ENCODE assay signal across 8 cellular contexts in genomic region chr14:88013750-88014349, GRCh38. TPM values are rescaled to one million over a fixed set of nuclear protein-coding genes. Genes with fewer than 3 reads are reported as not detected.
DNase-seq lines count a peak whose midpoint lies in the region; ATAC-seq and TF ChIP-seq lines count a peak whose summit lies in the region.

No MANE protein-coding gene starts in this region.

- H3K79me2 ChIP-seq in ACC112 (ENCODE audit: control insufficient read depth, insufficient read depth, low read length, unreplicated experiment) (no peaks in the 10 kb centered on the region), MM.1S (ENCODE audit: low read length) (no peaks in the 10 kb centered on the region), mammary epithelial cell (ENCODE audit: insufficient read depth, low read length) (no peaks in the 10 kb centered on the region)

- H3K9ac ChIP-seq in MM.1S (ENCODE audit: low read length) (no peak overlapping the region), mammary epithelial cell (ENCODE audit: insufficient read depth, low read length) (no peak overlapping the region)

- CTCF ChIA-PET in mammary epithelial cell (lab: Charles Lee; ENCODE audit: low non-redundant PET) = interaction anchor here (0.5 kb wide), 1 partner anchor 143 kb away, joined by 5 read pairs; no protein-coding TSS in a partner anchor

- H3K27me3 ChIP-seq in ACC112 (ENCODE audit: insufficient read depth, low read length) (0 out of 2 replicates have a peak, but pooled peaks cover 6% of the 10 kb centered on the region), MM.1S (replicated peaks; ENCODE audit: insufficient read depth, low read length) (no peaks in the 10 kb centered on the region), mammary epithelial cell (ENCODE audit: insufficient read depth, low read length) (no peaks in the 10 kb centered on the region)

- H3K4me1 ChIP-seq in ACC112 (ENCODE audit: control insufficient read depth, insufficient read depth, low read length, unreplicated experiment) = peaks cover 3% of the 10 kb centered on the region
- no peaks in the 10 kb centered on the region for H3K4me1 ChIP-seq in MM.1S (ENCODE audit: low read length)
- H3K4me1 ChIP-seq in mammary epithelial cell (ENCODE audit: insufficient read depth, low read length) = no peaks in the 10 kb centered on the region

- H3K4me2 ChIP-seq in MM.1S (ENCODE audit: low read depth, low read length) = no peak overlapping the region
- H3K4me2 ChIP-seq in mammary epithelial cell (ENCODE audit: insufficient read depth, low read depth, low read length) = no peak overlapping the region

- H4K20me1 ChIP-seq in MM.1S (ENCODE audit: insufficient read depth, low read length) (no peaks in the 10 kb centered on the region), mammary epithelial cell (ENCODE audit: insufficient read depth, low read length) (no peaks in the 10 kb centered on the region)

- H3K9me3 ChIP-seq in MM.1S (replicated peaks; ENCODE audit: insufficient read depth, low read length) (no peaks in the 10 kb centered on the region), mammary epithelial cell (replicated peaks; ENCODE audit: insufficient read depth, low read length) (no peaks in the 10 kb centered on the region)

- H2AFZ ChIP-seq in ACC112 (ENCODE audit: low read length, unreplicated experiment) = peak overlapping the region; percentile 7
- H2AFZ ChIP-seq in MM.1S (ENCODE audit: low read length) = no peak overlapping the region
- no peak overlapping the region for H2AFZ ChIP-seq in mammary epithelial cell (ENCODE audit: low read depth, low read length)

- 7% methylated on average over 7 of the region's 7 CpGs for WGBS in mammary epithelial cell (ENCODE audit: low coverage, missing lambda C conversion rate)

- BruUV-seq in mammary epithelial cell (replicated peaks; lab: Mats Ljungman, UMichigan) = no TSS peak

- dilution Hi-C loops in mammary epithelial cell (cut with HindIII; ENCODE audit: low sequenced_read_pairs) = no loop called here

- DNase-seq in MM.1S (peak; percentile 11), RPMI8226 (peak; percentile 46), mammary epithelial cell (peak; percentile 44), islet precursor cell (peak; percentile 83)
- peak; percentile 41 for DNase-seq in stimulated activated CD4-positive, alpha-beta T cell treated with anti-CD3 and anti-CD28 coated beads, Interleukin-15, amount 100 ng/mL, for 24 hours

- in situ Hi-C loops in mammary epithelial cell (cut with MboI; ENCODE audit: low sequenced_read_pairs in 2 of 2) = no loop called here

- TF ChIP-seq CTCF in GM12874 (IDR thresholded peaks at IDR 0.05; ENCODE audit: insufficient read depth, low read depth, low read length) (peak; percentile 92), MM.1S (IDR thresholded peaks at IDR 0.05; ENCODE audit: low read length) (peak; percentile 52), mammary epithelial cell (conservative IDR thresholded peaks at IDR 0.05 in 1 of 2, IDR thresholded peaks at IDR 0.05 in 1 of 2; ENCODE audit: extremely low read depth in 1 of 2, insufficient read depth in 1 of 2, low read depth in 1 of 2, low read length in 2 of 2) (peak; percentile 85 to 88)

- no peaks in the 10 kb centered on the region for H3F3A ChIP-seq in MM.1S (ENCODE audit: insufficient read depth, low read length)

- H3K9me2 ChIP-seq in MM.1S (replicated peaks; ENCODE audit: insufficient read depth, low read length) = no peaks in the 10 kb centered on the region

- no peak overlapping the region for H3K4me3 ChIP-seq in ACC112 (ENCODE audit: low read depth, low read length)
- no peak overlapping the region for H3K4me3 ChIP-seq in MM.1S (ENCODE audit: low read length)
- no peak overlapping the region for H3K4me3 ChIP-seq in mammary epithelial cell (replicated peaks in 1 of 3; ENCODE audit: insufficient read depth in 1 of 3, low read depth in 2 of 3, low read length in 3 of 3)

- H3K27ac ChIP-seq in ACC112 (ENCODE audit: low read depth, low read length) (no peak overlapping the region), MM.1S (ENCODE audit: low read length) (no peak overlapping the region), mammary epithelial cell (ENCODE audit: insufficient read depth, low read depth, low read length) (no peak overlapping the region)

- no peaks in the 10 kb centered on the region for H3K36me3 ChIP-seq in ACC112 (ENCODE audit: insufficient read depth, low read length)
- H3K36me3 ChIP-seq in MM.1S (replicated peaks; ENCODE audit: insufficient read depth, low read length) = no peaks in the 10 kb centered on the region
- no peaks in the 10 kb centered on the region for H3K36me3 ChIP-seq in mammary epithelial cell (ENCODE audit: insufficient read depth, low read length)

- intact Hi-C loops in mammary epithelial cell (cut with micrococcal nuclease) = loop anchor here (1.0 to 5.0 kb wide), 4 partner anchors 69 to 363 kb away; no protein-coding TSS in a partner anchor

- ATAC-seq in HG02571 (IDR thresholded peaks at IDR 0.05; ENCODE audit: unreplicated experiment) = peak; percentile 85

RNA-seq across cellular contexts. Expression of gene GPR65, which starts 8.9 kb away (rescaled TPM):
- not detected for total RNA-seq in mammary epithelial cell
- not detected for polyA plus RNA-seq in mammary epithelial cell
- not detected for polyA minus RNA-seq in mammary epithelial cell

RNA-seq across cellular contexts. Expression of gene GALC, which starts 20.9 kb away (rescaled TPM):
- 10 to 100 TPM in 1 of 2 donors, 1 to 10 TPM in 1; 7.1 to 20.2 TPM for total RNA-seq in mammary epithelial cell
- polyA plus RNA-seq in mammary epithelial cell = 4.5 TPM
- 28.0 TPM for polyA minus RNA-seq in mammary epithelial cell

Comparison
In these comparisons a context has a peak if more than half of its experiments do, and no peak if none do; other contexts are left out.
1. DNase-seq: peak in every context shown above with its lines; median percentile 83 in islet precursor cell; 46 in RPMI8226; 44 in mammary epithelial cell; 41 in stimulated activated CD4-positive, alpha-beta T cell treated with anti-CD3 and anti-CD28 coated beads, Interleukin-15, amount 100 ng/mL, for 24 hours; 11 in MM.1S.